Comparison of ENCODE assay signal across 9 cellular contexts in the genomic region with DNA sequence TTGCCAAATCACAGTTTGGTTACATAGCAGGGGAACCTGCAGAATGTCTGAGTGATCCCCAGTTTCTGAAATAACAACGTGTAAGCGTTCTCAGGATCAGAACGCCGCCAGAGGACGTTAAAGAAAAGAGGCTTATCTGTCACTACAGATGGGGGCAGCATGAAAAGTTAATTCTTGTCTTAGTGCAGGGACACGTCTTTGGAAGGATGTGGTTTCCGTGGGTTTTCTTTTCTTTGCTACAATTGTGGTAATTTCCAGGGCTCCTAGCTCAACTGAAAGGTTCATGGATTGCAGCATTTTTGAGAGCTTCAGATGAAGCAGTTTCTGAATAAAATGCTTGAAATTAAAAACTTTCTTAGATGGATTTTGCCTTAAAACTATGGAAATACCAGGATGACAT.
DNase-seq lines count a peak whose midpoint lies in the region; ATAC-seq and TF ChIP-seq lines count a peak whose summit lies in the region.
"Had no signal": no experiment of that assay in that cellular context is flagged by ENCODE, and none has a peak within 500 bp of the region (broad histone marks: within the 10 kb centered on the region; RNA-seq: fewer than 3 reads in every experiment).

No MANE protein-coding gene starts in this region.

- no peak for TF ChIP-seq CTCF in coronary artery (IDR thresholded peaks at IDR 0.05)
- TF ChIP-seq CTCF in upper lobe of left lung (IDR thresholded peaks at IDR 0.05) = no peak

- H3K4me3 ChIP-seq in coronary artery (no peak overlapping the region), upper lobe of left lung (no peak overlapping the region)

- TF ChIP-seq EP300 in upper lobe of left lung (IDR thresholded peaks at IDR 0.05) = no peak

- ATAC-seq in stimulated activated effector memory CD8-positive, alpha-beta T cell treated with anti-CD3 and anti-CD28 coated beads, Interleukin-12 subunit alpha, Interleukin-12 subunit beta, amount 100 ng/mL, for 72 hours = peak; percentile 88
- ATAC-seq in upper lobe of left lung (ENCODE audit: low FRiP score in 2 of 2) = no peak
- ATAC-seq: HCT116 had no signal

- peaks cover 0 to 5% (median 0%) of the 10 kb centered on the region in 4 donors for H3K4me1 ChIP-seq in upper lobe of left lung

- peaks cover 60% of the 10 kb centered on the region for H3K36me3 Mint-ChIP-seq in activated naive CD4-positive, alpha-beta T cell treated with anti-CD3 and anti-CD28 coated beads for 36 hours (ENCODE audit: low read depth)
- H3K36me3 Mint-ChIP-seq in stimulated activated effector memory CD8-positive, alpha-beta T cell treated with anti-CD3 and anti-CD28 coated beads, Interleukin-12 subunit alpha, Interleukin-12 subunit beta, amount 100 ng/mL, for 72 hours = peaks cover 51% of the 10 kb centered on the region

- intact Hi-C loops in activated naive CD4-positive, alpha-beta T cell treated with anti-CD3 and anti-CD28 coated beads for 36 hours (cut with micrococcal nuclease) = loop anchor here (1.0 to 5.0 kb wide), 2 partner anchors 56 to 127 kb away; no protein-coding TSS in a partner anchor

- no peaks in the 10 kb centered on the region for H3K27me3 Mint-ChIP-seq in activated naive CD4-positive, alpha-beta T cell treated with anti-CD3 and anti-CD28 coated beads for 36 hours (ENCODE audit: low read depth)

- H3K27ac ChIP-seq in coronary artery = no peak overlapping the region
- peak overlapping the region in 1 of 4 donors; percentile 71 for H3K27ac ChIP-seq in upper lobe of left lung

- H3K4me1 Mint-ChIP-seq in activated naive CD4-positive, alpha-beta T cell treated with anti-CD3 and anti-CD28 coated beads for 36 hours (ENCODE audit: low read depth) = peaks cover 53% of the 10 kb centered on the region
- H3K4me1 Mint-ChIP-seq in stimulated activated effector memory CD8-positive, alpha-beta T cell treated with anti-CD3 and anti-CD28 coated beads, Interleukin-12 subunit alpha, Interleukin-12 subunit beta, amount 100 ng/mL, for 72 hours = peaks cover 69% of the 10 kb centered on the region

- no peak for TF ChIP-seq POLR2A in upper lobe of left lung (IDR thresholded peaks at IDR 0.05)

- H3K27me3 ChIP-seq in upper lobe of left lung = no peaks in the 10 kb centered on the region

- H3K36me3 ChIP-seq in upper lobe of left lung = no peaks in the 10 kb centered on the region

- H3K4me3 Mint-ChIP-seq in activated naive CD4-positive, alpha-beta T cell treated with anti-CD3 and anti-CD28 coated beads for 36 hours = no peak overlapping the region
- H3K4me3 Mint-ChIP-seq in stimulated activated effector memory CD8-positive, alpha-beta T cell treated with anti-CD3 and anti-CD28 coated beads, Interleukin-12 subunit alpha, Interleukin-12 subunit beta, amount 100 ng/mL, for 72 hours = peak overlapping the region; percentile 78

- DNase-seq in NOMO-1 (lab: John Stamatoyannopoulos, UW; ENCODE audit: unreplicated experiment in 2 of 2) (peak; percentile 26 to 41), NOMO-1 treated with dmso at 0.1 percent for 144 hours (lab: John Stamatoyannopoulos, UW; ENCODE audit: unreplicated experiment) (no peak), OCI-M1 (lab: John Stamatoyannopoulos, UW) (peak; percentile 98), coronary artery (ENCODE audit: low spot score) (no peak), upper lobe of left lung (no peak), islet precursor cell (no peak)
- DNase-seq in activated naive CD4-positive, alpha-beta T cell treated with anti-CD3 and anti-CD28 coated beads for 36 hours = peak; percentile 71
- peak in 1 of 2 donors; percentile 69 for DNase-seq in stimulated activated effector memory CD8-positive, alpha-beta T cell treated with anti-CD3 and anti-CD28 coated beads, Interleukin-12 subunit alpha, Interleukin-12 subunit beta, amount 100 ng/mL, for 72 hours (ENCODE audit: low spot score in 2 of 2)

- no peaks in the 10 kb centered on the region for H3K9me3 Mint-ChIP-seq in activated naive CD4-positive, alpha-beta T cell treated with anti-CD3 and anti-CD28 coated beads for 36 hours
- H3K9me3 Mint-ChIP-seq in stimulated activated effector memory CD8-positive, alpha-beta T cell treated with anti-CD3 and anti-CD28 coated beads, Interleukin-12 subunit alpha, Interleukin-12 subunit beta, amount 100 ng/mL, for 72 hours = no peaks in the 10 kb centered on the region

- H3K9me3 ChIP-seq in upper lobe of left lung = no peaks in the 10 kb centered on the region

- WGBS in upper lobe of left lung, 2 donors = 68 to 69% methylated on average over 7 of the region's 7 CpGs

- peak overlapping the region; percentile 32 for H3K27ac Mint-ChIP-seq in activated naive CD4-positive, alpha-beta T cell treated with anti-CD3 and anti-CD28 coated beads for 36 hours
- H3K27ac Mint-ChIP-seq in stimulated activated effector memory CD8-positive, alpha-beta T cell treated with anti-CD3 and anti-CD28 coated beads, Interleukin-12 subunit alpha, Interleukin-12 subunit beta, amount 100 ng/mL, for 72 hours = peak overlapping the region; percentile 98

- CTCF ChIA-PET in activated naive CD4-positive, alpha-beta T cell treated with anti-CD3 and anti-CD28 coated beads for 36 hours (lab: Charles Lee) = interaction anchor here (0.7 to 2.4 kb wide), 15 partner anchors 21 to 271 kb away, joined by 3 to 11 read pairs (median 4); no protein-coding TSS in a partner anchor

Comparison
In these comparisons a context has a peak if more than half of its experiments do, and no peak if none do; other contexts are left out.
1. DNase-seq: peak in NOMO-1 (2 of 2), OCI-M1 (single experiment) and activated naive CD4-positive, alpha-beta T cell treated with anti-CD3 and anti-CD28 coated beads for 36 hours (single experiment); none in NOMO-1 treated with dmso at 0.1 percent for 144 hours (single experiment), coronary artery (single experiment), upper lobe of left lung (0 of 2) and islet precursor cell (single experiment).